24 cellular contexts compared by ENCODE assay signal in genomic region chr6:131125431-131125830, GRCh38. TPM values are rescaled to one million over a fixed set of nuclear protein-coding genes. Genes with fewer than 3 reads are reported as not detected.
DNase-seq lines count a peak whose midpoint lies in the region; ATAC-seq, FAIRE-seq and TF ChIP-seq lines count a peak whose summit lies in the region.
"Had no signal": no experiment of that assay in that cellular context is flagged by ENCODE, and none has a peak within 500 bp of the region (broad histone marks: within the 10 kb centered on the region; RNA-seq: fewer than 3 reads in every experiment).

No MANE protein-coding gene starts in this region.

- ATAC-seq in HepG2, result no peak
- no peak for ATAC-seq in right lobe of liver
- peak; percentile 38; the same call in 1 of the 3 replicates for ATAC-seq in RWPE2 (ENCODE audit: low read depth)
- ATAC-seq in GM19328 (IDR thresholded peaks at IDR 0.05; ENCODE audit: unreplicated experiment), result no peak
- ATAC-seq in natural killer cell treated with Interleukin-12 subunit alpha and Interleukin-12 subunit beta and Interleukin-15 and Interleukin-18, amount 100 ng/mL, for 72 hours, result no peak

- CTCF ChIA-PET in HepG2 (lab: Yijun Ruan, JAX; ENCODE audit: low intra/inter-chr PET ratio, low total read pairs), result no interaction called here

- TF ChIP-seq RAD21 in HepG2 (CRISPR knock-in tag; IDR thresholded peaks at IDR 0.05), result no peak

- no peaks in the 10 kb centered on the region for H3K79me2 ChIP-seq in HepG2 (ENCODE audit: insufficient read depth, low read length)

- no peak overlapping the region for H2AFZ ChIP-seq in HepG2 (ENCODE audit: low read length)

- TF ChIP-seq CTCF in HepG2 (CRISPR knock-in tag; IDR thresholded peaks at IDR 0.05), result no peak
- no peak for TF ChIP-seq CTCF in right lobe of liver (IDR thresholded peaks at IDR 0.05)
- TF ChIP-seq CTCF in RWPE2 (IDR thresholded peaks at IDR 0.05; ENCODE audit: poor library complexity, severe bottlenecking), result no peak
- TF ChIP-seq CTCF in fibroblast of mammary gland (conservative IDR thresholded peaks at IDR 0.05; ENCODE audit: control insufficient read depth, insufficient read depth, low read depth, low read length), result no peak

- no TSS peak for BruUV-seq in HepG2 (replicated peaks; lab: Mats Ljungman, UMichigan)

- POLR2A ChIA-PET in HepG2 (lab: Yijun Ruan, JAX), result no interaction called here

- intact Hi-C loops in HepG2 (cut with micrococcal nuclease; ENCODE audit: unreplicated experiment) (no loop called here), right lobe of liver (cut with DNase I) (no loop called here)

- no peaks in the 10 kb centered on the region for H3K9me3 Mint-ChIP-seq in natural killer cell treated with Interleukin-12 subunit alpha and Interleukin-12 subunit beta and Interleukin-15 and Interleukin-18, amount 100 ng/mL, for 72 hours
- H3K9me3 Mint-ChIP-seq: IgD-negative memory B cell had no signal

- H3K4me3 Mint-ChIP-seq in natural killer cell treated with Interleukin-12 subunit alpha and Interleukin-12 subunit beta and Interleukin-15 and Interleukin-18, amount 100 ng/mL, for 72 hours, result no peak overlapping the region
- H3K4me3 Mint-ChIP-seq: CD14-positive monocyte, IgD-negative memory B cell had no signal

- H3K36me3 ChIP-seq in HepG2 (replicated peaks in 1 of 2; ENCODE audit: control insufficient read depth in 1 of 2, insufficient read depth in 2 of 2, low read length in 2 of 2) (no peaks in the 10 kb centered on the region), right lobe of liver (no peaks in the 10 kb centered on the region), RWPE2 (ENCODE audit: low read depth) (no peaks in the 10 kb centered on the region)

- peaks cover 8% of the 10 kb centered on the region for H3K4me1 ChIP-seq in HepG2 (ENCODE audit: insufficient read depth, low read length)
- H3K4me1 ChIP-seq in right lobe of liver, result peaks cover 0 to 10% (median 2%) of the 10 kb centered on the region in 4 donors
- peaks cover 4% of the 10 kb centered on the region for H3K4me1 ChIP-seq in RWPE2 (ENCODE audit: insufficient read depth, poor library complexity, severe bottlenecking)

- 63% methylated on average over 1 of the region's 1 CpG for WGBS in HepG2 (ENCODE audit: low lambda C conversion rate)
- WGBS in right lobe of liver (ENCODE audit: insufficient coverage, low coverage, low lambda C conversion rate, missing lambda C conversion rate), result 89% methylated on average over 1 of the region's 1 CpG

- in situ Hi-C loops in HepG2 (cut with HindIII; ENCODE audit: extremely low pct_ligation_motif_present, low pct_unique_long_range_greater_than_20kb), result no loop called here

- H3K27me3 Mint-ChIP-seq in natural killer cell treated with Interleukin-12 subunit alpha and Interleukin-12 subunit beta and Interleukin-15 and Interleukin-18, amount 100 ng/mL, for 72 hours, result peaks cover 8 to 26% of the 10 kb centered on the region in 2 donors

- H3K27ac ChIP-seq in HepG2 (ENCODE audit: extremely low read length, insufficient read depth, low read length) (no peak overlapping the region), right lobe of liver (no peak overlapping the region), RWPE2 (ENCODE audit: poor library complexity, severe bottlenecking) (no peak overlapping the region)
- H3K27ac ChIP-seq: HL-60 had no signal

- DNase-seq in HepG2 (ENCODE audit: low spot score) (no peak), right lobe of liver (no peak), RWPE2 (ENCODE audit: low spot score) (no peak), fibroblast of mammary gland (ENCODE audit: low read depth) (peak; percentile 28), HT-29 (ENCODE audit: low spot score) (no peak)
- no peak for DNase-seq in natural killer cell treated with Interleukin-12 subunit alpha and Interleukin-12 subunit beta and Interleukin-15 and Interleukin-18, amount 100 ng/mL, for 72 hours (ENCODE audit: low spot score)
- DNase-seq in activated CD4-positive, alpha-beta T cell treated with anti-CD3 and anti-CD28 coated beads for 1 hour, result no peak
- DNase-seq: 8988T, H7, Karpas-422, MV-4-11, NCI-H1105 treated with DMSO at 0.1 percent for 48 hours, NCI-H2081, NCI-H2171, NCI-H345, NCI-H524 treated with DMSO at 0.1 percent for 48 hours, OCI-M1, Right ventricle myocardium superior had no signal

- TF ChIP-seq POLR2A in HepG2 (IDR thresholded peaks at IDR 0.05; ENCODE audit: insufficient read depth in 1 of 2, low read depth in 2 of 2, low read length in 2 of 2) (no peak), right lobe of liver (IDR thresholded peaks at IDR 0.05) (no peak)

- no peak overlapping the region for H3K4me2 ChIP-seq in HepG2 (ENCODE audit: low read depth, low read length)

- no peaks in the 10 kb centered on the region for H4K20me1 ChIP-seq in HepG2 (ENCODE audit: insufficient read depth, low read length)

- H3K27ac Mint-ChIP-seq in natural killer cell treated with Interleukin-12 subunit alpha and Interleukin-12 subunit beta and Interleukin-15 and Interleukin-18, amount 100 ng/mL, for 72 hours, result no peak overlapping the region
- H3K27ac Mint-ChIP-seq: CD14-positive monocyte, IgD-negative memory B cell had no signal

- FAIRE-seq in HepG2 (lab: Jason Lieb, UNC), result no peak
- FAIRE-seq: GM19239, HTR-8/SVneo had no signal

- H3K9ac ChIP-seq in HepG2 (ENCODE audit: insufficient read depth, low read depth, low read length), result no peak overlapping the region

- H3K36me3 Mint-ChIP-seq in natural killer cell treated with Interleukin-12 subunit alpha and Interleukin-12 subunit beta and Interleukin-15 and Interleukin-18, amount 100 ng/mL, for 72 hours, result no peaks in the 10 kb centered on the region
- H3K36me3 Mint-ChIP-seq: CD14-positive monocyte, IgD-negative memory B cell had no signal

- TF ChIP-seq EP300 in HepG2 (IDR thresholded peaks at IDR 0.05; ENCODE audit: low read depth in 2 of 2, low read length in 2 of 2), result no peak
- no peak for TF ChIP-seq EP300 in HepG2 (CRISPR knock-in tag; IDR thresholded peaks at IDR 0.05; ENCODE audit: borderline replicate concordance)

- H3K4me3 ChIP-seq in HepG2 (replicated peaks in 1 of 3; ENCODE audit: insufficient read depth in 1 of 3, low read depth in 2 of 3, low read length in 3 of 3) (no peak overlapping the region), right lobe of liver (no peak overlapping the region), RWPE2 (ENCODE audit: severe bottlenecking) (no peak overlapping the region), fibroblast of mammary gland (ENCODE audit: control insufficient read depth, low read depth, low read length) (no peak overlapping the region)

- H3K9me3 ChIP-seq in HepG2 (ENCODE audit: low read length) (no peaks in the 10 kb centered on the region), right lobe of liver (no peaks in the 10 kb centered on the region), RWPE2 (ENCODE audit: severe bottlenecking) (no peaks in the 10 kb centered on the region)

- H3K27me3 ChIP-seq in HepG2 (ENCODE audit: control insufficient read depth in 1 of 2, insufficient read depth in 2 of 2, low read length in 2 of 2), result no peaks in the 10 kb centered on the region; a peak in 1 of 5 replicates
- no peaks in the 10 kb centered on the region for H3K27me3 ChIP-seq in right lobe of liver
- H3K27me3 ChIP-seq in RWPE2 (ENCODE audit: insufficient read depth, poor library complexity, severe bottlenecking), result no peaks in the 10 kb centered on the region

- no peaks in the 10 kb centered on the region for H3K4me1 Mint-ChIP-seq in natural killer cell treated with Interleukin-12 subunit alpha and Interleukin-12 subunit beta and Interleukin-15 and Interleukin-18, amount 100 ng/mL, for 72 hours (ENCODE audit: low read depth in 2 of 2)
- H3K4me1 Mint-ChIP-seq: IgD-negative memory B cell had no signal

TF ChIP-seq in HepG2, 621 proteins besides CTCF, POLR2A, EP300 and RAD21:
- TF ChIP-seq NFE2L2 (IDR thresholded peaks at IDR 0.05; ENCODE audit: low read length) (peak; percentile 13; the same call in 1 of the 2 replicates), ZNF326 (CRISPR knock-in tag; IDR thresholded peaks at IDR 0.05; ENCODE audit: borderline replicate concordance) (no peak)

RNA-seq across cellular contexts. Expression of gene AKAP7, which starts 9.8 kb away (rescaled TPM):
- total RNA-seq in HepG2 (2016; rRNA removed; fragmentation: Illumina TruSeq; extraction: Trizol) (10.9 and 11.7 TPM in 2 replicates), right lobe of liver (10 to 100 TPM in 4 of 6 experiments, 1 to 10 TPM in 2; 8.6 to 16.3 (median 12.6) TPM)
- 48.9 and 61.3 TPM in 2 replicates for total RNA-seq in HepG2 (2016; cell fraction: cytosol; rRNA removed; fragmentation: Illumina TruSeq; extraction: Trizol; ENCODE audit: low read depth)
- 9.8 and 10.5 TPM in 2 replicates for total RNA-seq in HepG2 (2016; cell fraction: insoluble cytoplasmic fraction; rRNA removed; fragmentation: Illumina TruSeq; extraction: Trizol)
- total RNA-seq in HepG2 (2016; cell fraction: membrane; rRNA removed; fragmentation: Illumina TruSeq; extraction: Trizol), result 21.7 and 21.8 TPM in 2 replicates
- 9.0 and 12.2 TPM in 2 replicates for total RNA-seq in HepG2 (2016; cell fraction: nucleus; rRNA removed; fragmentation: Illumina TruSeq; extraction: Trizol)
- 2.5 and 3.6 TPM in 2 replicates for polyA plus RNA-seq in HepG2 (2011; rRNA removed)
- 1.3 and 2.3 TPM in 2 replicates for polyA plus RNA-seq in HepG2 (2011; cell fraction: cytosol; rRNA removed)
- polyA plus RNA-seq in HepG2 (2011; cell fraction: nucleus; rRNA removed), result 0.84 and 1.4 TPM in 2 replicates
- polyA plus RNA-seq in HepG2 (2012), result 4.6 and 7.7 TPM in 2 replicates
- polyA plus RNA-seq in HepG2 (2016; cell fraction: cytosol; fragmentation: Illumina TruSeq; extraction: Trizol; ENCODE audit: low read depth), result 4.6 and 4.8 TPM in 2 replicates
- polyA plus RNA-seq in HepG2 (2016; cell fraction: insoluble cytoplasmic fraction; fragmentation: Illumina TruSeq; extraction: Trizol; ENCODE audit: low read depth), result 15.8 and 16.1 TPM in 2 replicates
- polyA plus RNA-seq in HepG2 (2016; cell fraction: membrane; fragmentation: Illumina TruSeq; extraction: Trizol; ENCODE audit: low read depth), result 8.7 and 10.5 TPM in 2 replicates
- polyA plus RNA-seq in HepG2 (2016; cell fraction: nucleus; fragmentation: Illumina TruSeq; extraction: Trizol; ENCODE audit: insufficient read depth, low read depth), result 9.6 and 9.8 TPM in 2 replicates
- 0.96 and 1.1 TPM in 2 replicates for polyA minus RNA-seq in HepG2 (2011; rRNA and poly(A)+ RNA removed; ENCODE audit: low replicate concordance)
- 3.1 and 4.5 TPM in 2 replicates for polyA minus RNA-seq in HepG2 (2011; cell fraction: cytosol; rRNA and poly(A)+ RNA removed)
- polyA minus RNA-seq in HepG2 (2011; cell fraction: nucleus; rRNA and poly(A)+ RNA removed), result 9.1 and 11.6 TPM in 2 replicates
- 1 to 10 TPM; 4.2 to 7.7 TPM for total RNA-seq in natural killer cell treated with Interleukin-12 subunit alpha and Interleukin-12 subunit beta and Interleukin-15 and Interleukin-18, amount 100 ng/mL, for 72 hours
- 3.8 and 5.3 TPM in 2 replicates for total RNA-seq in HT-29 (2014; rRNA removed; shearing (Covaris generic))
